In the genomic region with DNA sequence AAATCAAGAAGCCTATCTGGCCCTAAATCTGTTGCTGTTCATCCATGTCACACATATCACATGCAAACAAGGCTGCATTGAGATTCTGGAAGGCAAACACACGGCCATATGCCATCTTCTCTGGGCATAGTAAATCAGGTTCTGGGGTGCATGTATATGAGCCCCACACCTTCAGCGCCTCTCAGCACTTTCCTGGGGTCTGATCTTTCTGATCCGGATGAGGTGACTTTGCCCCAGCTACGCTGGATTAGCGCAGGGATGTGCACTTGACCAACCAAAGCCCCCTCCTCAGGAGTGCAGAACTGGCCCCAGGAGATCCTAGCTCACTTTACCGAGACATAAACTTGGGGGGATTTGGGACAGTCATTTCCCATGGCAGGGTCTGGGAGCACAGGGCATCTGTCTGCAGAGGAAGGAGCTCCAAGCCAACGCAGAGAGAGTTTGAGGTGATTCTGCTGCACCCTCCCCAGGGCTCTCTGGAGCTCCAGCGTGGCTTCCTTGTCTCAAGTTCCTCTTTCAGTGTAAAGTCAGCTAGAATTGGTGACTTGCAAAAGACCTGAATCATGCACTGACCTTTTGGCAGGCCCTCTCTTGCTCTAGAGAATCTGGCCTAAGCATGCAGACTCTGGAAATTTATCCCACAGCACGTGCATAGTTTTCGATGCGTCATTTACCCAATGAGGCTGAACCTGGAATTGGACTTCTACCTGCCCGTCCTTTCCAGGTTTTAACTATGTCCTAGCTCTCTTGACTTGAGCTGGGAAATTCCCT, we compare ENCODE assay signal across 8 cellular contexts.
A peak's percentile ranks its signal among the peaks of the same experiment; 100 is the strongest.
DNase-seq lines count a peak whose midpoint lies in the region; ATAC-seq and TF ChIP-seq lines count a peak whose summit lies in the region.

No MANE protein-coding gene starts in this region.

- peak overlapping the region; percentile 97 for H3K27ac Mint-ChIP-seq in stimulated activated memory B cell treated with anti-CD40 and anti-IgM and Interleukin-4, amounts not matched to agents 10 μg/mL and 1 μg/mL and 100 μg/mL, for 72 hours

- ATAC-seq in HG03060 (IDR thresholded peaks at IDR 0.05; ENCODE audit: low read depth, unreplicated experiment) = peak; percentile 28
- peak; percentile 13 to 66 (median 40) for ATAC-seq in heart left ventricle
- peak; percentile 75 for ATAC-seq in stimulated activated memory B cell treated with anti-CD40 and anti-IgM and Interleukin-4, amounts not matched to agents 10 μg/mL and 1 μg/mL and 100 μg/mL, for 72 hours

- no peaks in the 10 kb centered on the region for H3K9me3 ChIP-seq in heart left ventricle

- intact Hi-C loops in heart left ventricle (cut with DNase I) = no loop called here

- H3K27me3 Mint-ChIP-seq in stimulated activated memory B cell treated with anti-CD40 and anti-IgM and Interleukin-4, amounts not matched to agents 10 μg/mL and 1 μg/mL and 100 μg/mL, for 72 hours = no peaks in the 10 kb centered on the region

- H3K27me3 ChIP-seq in heart left ventricle = no peaks in the 10 kb centered on the region

- H3K36me3 Mint-ChIP-seq in stimulated activated memory B cell treated with anti-CD40 and anti-IgM and Interleukin-4, amounts not matched to agents 10 μg/mL and 1 μg/mL and 100 μg/mL, for 72 hours = no peaks in the 10 kb centered on the region

- H3K4me3 Mint-ChIP-seq in stimulated activated memory B cell treated with anti-CD40 and anti-IgM and Interleukin-4, amounts not matched to agents 10 μg/mL and 1 μg/mL and 100 μg/mL, for 72 hours = no peak overlapping the region

- peak overlapping the region; percentile 88 for H3K27ac ChIP-seq in VCaP
- H3K27ac ChIP-seq in heart left ventricle = peak overlapping the region in 6 of 12 donors; percentile 29 to 96 (median 60)

- no peak for TF ChIP-seq CTCF in GM12865 (IDR thresholded peaks at IDR 0.05; ENCODE audit: insufficient read depth, low read depth, low read length, missing control alignments)
- no peak for TF ChIP-seq CTCF in VCaP (conservative IDR thresholded peaks at IDR 0.05)
- TF ChIP-seq CTCF in heart left ventricle (IDR thresholded peaks at IDR 0.05) = no peak

- H3K4me3 ChIP-seq in GM12865 (ENCODE audit: low read depth, low read length) (peak overlapping the region; percentile 15), heart left ventricle (no peak overlapping the region)

- H3K4me1 ChIP-seq in heart left ventricle = peaks cover 0 to 70% (median 17%) of the 10 kb centered on the region in 12 donors

- DNase-seq in GM12865 (ENCODE audit: low read depth) = peak; percentile 89
- DNase-seq in heart left ventricle = peak in 3 of 5 donors; percentile 40 to 64 (median 42)
- no peak for DNase-seq in NK-92 treated with Interleukin-12 subunit alpha and Interleukin-12 subunit beta, amount 100 ng/mL, for 24 hours (lab: John Stamatoyannopoulos, UW)
- DNase-seq in SW 1271 (lab: John Stamatoyannopoulos, UW) = no peak
- no peak for DNase-seq in stimulated activated CD4-positive, alpha-beta T cell treated with anti-CD3 and anti-CD28 coated beads, Interleukin-12 subunit alpha, Interleukin-12 subunit beta, amount 100 ng/mL, for 4 hours

- H3K36me3 ChIP-seq in heart left ventricle = no peaks in the 10 kb centered on the region

- 87 to 88% (median 87%) methylated on average over 12 of the region's 12 CpGs for WGBS in heart left ventricle, 4 donors

- H3K9me3 Mint-ChIP-seq in stimulated activated memory B cell treated with anti-CD40 and anti-IgM and Interleukin-4, amounts not matched to agents 10 μg/mL and 1 μg/mL and 100 μg/mL, for 72 hours = peaks cover under 1% of the 10 kb centered on the region

- peaks cover 89% of the 10 kb centered on the region for H3K4me1 Mint-ChIP-seq in stimulated activated memory B cell treated with anti-CD40 and anti-IgM and Interleukin-4, amounts not matched to agents 10 μg/mL and 1 μg/mL and 100 μg/mL, for 72 hours

- no peak for TF ChIP-seq POLR2A in heart left ventricle (IDR thresholded peaks at IDR 0.05)

Comparison
In these comparisons a context has a peak if more than half of its experiments do, and no peak if none do; other contexts are left out.
1. DNase-seq: peak in GM12865 (single experiment) and heart left ventricle (3 of 5); none in NK-92 treated with Interleukin-12 subunit alpha and Interleukin-12 subunit beta, amount 100 ng/mL, for 24 hours (single experiment), SW 1271 (0 of 2) and stimulated activated CD4-positive, alpha-beta T cell treated with anti-CD3 and anti-CD28 coated beads, Interleukin-12 subunit alpha, Interleukin-12 subunit beta, amount 100 ng/mL, for 4 hours (single experiment).
2. Peak in every context shown above with its lines, with median percentiles within 50 percentile points of each other: ATAC-seq.